Comparison of ENCODE assay signal across 1 cellular context in the genomic region with DNA sequence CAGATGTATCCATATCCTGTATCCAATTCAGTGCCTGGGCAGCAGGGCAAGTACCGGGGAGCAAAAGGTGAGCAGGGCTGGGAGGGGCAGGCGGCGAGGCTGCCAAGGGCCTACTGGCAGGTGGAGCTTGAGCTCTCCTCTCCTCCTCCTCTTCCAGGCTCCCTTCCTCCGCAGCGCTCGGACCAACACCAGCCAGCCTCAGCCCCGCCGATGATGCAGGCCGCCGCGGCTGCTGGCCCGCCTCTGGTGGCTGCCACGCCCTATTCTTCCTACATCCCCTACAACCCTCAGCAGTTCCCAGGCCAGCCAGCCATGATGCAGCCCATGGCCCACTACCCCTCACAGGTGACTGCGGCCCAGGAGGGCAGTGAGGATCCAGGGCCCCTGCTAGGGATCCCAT.
A peak's percentile ranks its signal among the peaks of the same experiment; 100 is the strongest.
TF ChIP-seq lines count a peak whose summit lies in the region.

No MANE protein-coding gene starts in this region.

TF ChIP-seq in K562, 482 proteins besides CTCF, POLR2A, EP300 and RAD21:
- TF ChIP-seq, protein P1, sequence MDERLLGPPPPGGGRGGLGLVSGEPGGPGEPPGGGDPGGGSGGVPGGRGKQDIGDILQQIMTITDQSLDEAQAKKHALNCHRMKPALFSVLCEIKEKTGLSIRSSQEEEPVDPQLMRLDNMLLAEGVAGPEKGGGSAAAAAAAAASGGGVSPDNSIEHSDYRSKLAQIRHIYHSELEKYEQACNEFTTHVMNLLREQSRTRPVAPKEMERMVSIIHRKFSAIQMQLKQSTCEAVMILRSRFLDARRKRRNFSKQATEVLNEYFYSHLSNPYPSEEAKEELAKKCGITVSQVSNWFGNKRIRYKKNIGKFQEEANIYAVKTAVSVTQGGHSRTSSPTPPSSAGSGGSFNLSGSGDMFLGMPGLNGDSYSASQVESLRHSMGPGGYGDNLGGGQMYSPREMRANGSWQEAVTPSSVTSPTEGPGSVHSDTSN (CRISPR knock-in tag; IDR thresholded peaks at IDR 0.05; ENCODE audit: low read depth) = 0 out of 2 replicates have a peak, but pooled peaks have one; percentile 8
- TF ChIP-seq, protein P1 (tag; conservative IDR thresholded peaks at IDR 0.05; ENCODE audit: low read depth) = no peak
- TF ChIP-seq POLR2G (IDR thresholded peaks at IDR 0.05; ENCODE audit: low read depth, low read length) (peak; percentile 72; the same call in 1 of the 2 replicates), CCNT2 (IDR thresholded peaks at IDR 0.05; ENCODE audit: borderline replicate concordance, extremely low read depth, insufficient read length, low read depth, low read length) (peak; percentile 29), ARNT (IDR thresholded peaks at IDR 0.05) (no peak), RBM22 (IDR thresholded peaks at IDR 0.05; ENCODE audit: low read depth, low read length, poor library complexity, severe bottlenecking) (peak; percentile 58), RBFOX2 (IDR thresholded peaks at IDR 0.05; ENCODE audit: low read depth, low read length) (peak; percentile 64), STAT5A (IDR thresholded peaks at IDR 0.05; ENCODE audit: borderline replicate concordance, low read length) (no peak)
- TF ChIP-seq, protein P2, sequence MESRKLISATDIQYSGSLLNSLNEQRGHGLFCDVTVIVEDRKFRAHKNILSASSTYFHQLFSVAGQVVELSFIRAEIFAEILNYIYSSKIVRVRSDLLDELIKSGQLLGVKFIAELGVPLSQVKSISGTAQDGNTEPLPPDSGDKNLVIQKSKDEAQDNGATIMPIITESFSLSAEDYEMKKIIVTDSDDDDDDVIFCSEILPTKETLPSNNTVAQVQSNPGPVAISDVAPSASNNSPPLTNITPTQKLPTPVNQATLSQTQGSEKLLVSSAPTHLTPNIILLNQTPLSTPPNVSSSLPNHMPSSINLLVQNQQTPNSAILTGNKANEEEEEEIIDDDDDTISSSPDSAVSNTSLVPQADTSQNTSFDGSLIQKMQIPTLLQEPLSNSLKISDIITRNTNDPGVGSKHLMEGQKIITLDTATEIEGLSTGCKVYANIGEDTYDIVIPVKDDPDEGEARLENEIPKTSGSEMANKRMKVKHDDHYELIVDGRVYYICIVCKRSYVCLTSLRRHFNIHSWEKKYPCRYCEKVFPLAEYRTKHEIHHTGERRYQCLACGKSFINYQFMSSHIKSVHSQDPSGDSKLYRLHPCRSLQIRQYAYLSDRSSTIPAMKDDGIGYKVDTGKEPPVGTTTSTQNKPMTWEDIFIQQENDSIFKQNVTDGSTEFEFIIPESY (CRISPR knock-in tag; IDR thresholded peaks at IDR 0.05) = peak; percentile 47
